ENCODE assay signal across 9 cellular contexts in genomic region chr3:11626084-11626463, GRCh38. TPM values are rescaled to one million over a fixed set of nuclear protein-coding genes. Genes with fewer than 3 reads are reported as not detected.
DNase-seq lines count a peak whose midpoint lies in the region; ATAC-seq and TF ChIP-seq lines count a peak whose summit lies in the region.
"Had no signal": no experiment of that assay in that cellular context is flagged by ENCODE, and none has a peak within 500 bp of the region (broad histone marks: within the 10 kb centered on the region; RNA-seq: fewer than 3 reads in every experiment).

No MANE protein-coding gene starts in this region.

- no peaks in the 10 kb centered on the region for H3K27me3 Mint-ChIP-seq in activated CD4-positive, alpha-beta T cell treated with anti-CD3 and anti-CD28 coated beads, Interleukin-2, amount 10 ng/mL, durations not matched to agents 24 days and 14 days
- no peaks in the 10 kb centered on the region for H3K27me3 Mint-ChIP-seq in WTC11 (ENCODE audit: low read depth)
- H3K27me3 Mint-ChIP-seq: IgD-negative memory B cell had no signal

- peaks cover 56% of the 10 kb centered on the region for H3K4me1 Mint-ChIP-seq in activated CD4-positive, alpha-beta T cell treated with anti-CD3 and anti-CD28 coated beads, Interleukin-2, amount 10 ng/mL, durations not matched to agents 24 days and 14 days
- peaks cover 42% of the 10 kb centered on the region for H3K4me1 Mint-ChIP-seq in WTC11
- peaks cover 71% of the 10 kb centered on the region for H3K4me1 Mint-ChIP-seq in stimulated activated effector memory CD8-positive, alpha-beta T cell treated with anti-CD3 and anti-CD28 coated beads, Interleukin-12 subunit alpha, Interleukin-12 subunit beta, amount 100 ng/mL, for 72 hours

- POLR2A ChIA-PET in WTC11 (lab: Charles Lee): interaction anchor here (1.0 kb wide), 1 partner anchor 12 kb away, joined by 3 read pairs; no protein-coding TSS in a partner anchor

- peaks cover 28% of the 10 kb centered on the region for H3K36me3 Mint-ChIP-seq in activated CD4-positive, alpha-beta T cell treated with anti-CD3 and anti-CD28 coated beads, Interleukin-2, amount 10 ng/mL, durations not matched to agents 24 days and 14 days (ENCODE audit: low read depth)
- H3K36me3 Mint-ChIP-seq in WTC11: no peaks in the 10 kb centered on the region
- peaks cover 14% of the 10 kb centered on the region for H3K36me3 Mint-ChIP-seq in stimulated activated effector memory CD8-positive, alpha-beta T cell treated with anti-CD3 and anti-CD28 coated beads, Interleukin-12 subunit alpha, Interleukin-12 subunit beta, amount 100 ng/mL, for 72 hours

- CTCF ChIA-PET in WTC11 (lab: Charles Lee): no interaction called here

- peak; percentile 81 for DNase-seq in activated CD4-positive, alpha-beta T cell treated with anti-CD3 and anti-CD28 coated beads, Interleukin-2, amount 10 ng/mL, durations not matched to agents 24 days and 14 days
- DNase-seq in activated CD4-positive, alpha-beta T cell treated with anti-CD3 and anti-CD28 coated beads, Interleukin-2, amount 50 U/mL, for 48 hours: no peak
- DNase-seq in WTC11 (ENCODE audit: low spot score) (no peak), NCI-H2029 treated with DMSO at 0.1 percent for 48 hours (lab: John Stamatoyannopoulos, UW) (no peak), T1000 (lab: John Stamatoyannopoulos, UW) (no peak)
- peak in 1 of 2 donors; percentile 60 for DNase-seq in stimulated activated effector memory CD8-positive, alpha-beta T cell treated with anti-CD3 and anti-CD28 coated beads, Interleukin-12 subunit alpha, Interleukin-12 subunit beta, amount 100 ng/mL, for 72 hours (ENCODE audit: low spot score in 2 of 2)
- DNase-seq in effector CD4-positive, alpha-beta T cell: no peak

- H3K9me3 Mint-ChIP-seq in activated CD4-positive, alpha-beta T cell treated with anti-CD3 and anti-CD28 coated beads, Interleukin-2, amount 10 ng/mL, durations not matched to agents 24 days and 14 days: no peaks in the 10 kb centered on the region
- H3K9me3 Mint-ChIP-seq in WTC11: no peaks in the 10 kb centered on the region
- H3K9me3 Mint-ChIP-seq in stimulated activated effector memory CD8-positive, alpha-beta T cell treated with anti-CD3 and anti-CD28 coated beads, Interleukin-12 subunit alpha, Interleukin-12 subunit beta, amount 100 ng/mL, for 72 hours: no peaks in the 10 kb centered on the region
- H3K9me3 Mint-ChIP-seq: IgD-negative memory B cell had no signal

- no peak for TF ChIP-seq CTCF in WTC11 (IDR thresholded peaks at IDR 0.05)

- intact Hi-C loops in activated CD4-positive, alpha-beta T cell treated with anti-CD3 and anti-CD28 coated beads, Interleukin-2, amount 10 ng/mL, durations not matched to agents 24 days and 14 days (cut with micrococcal nuclease): loop anchor here (1.0 to 10.0 kb wide), 3 partner anchors 16 to 1386 kb away; no protein-coding TSS in a partner anchor

- H3K4me3 Mint-ChIP-seq in activated CD4-positive, alpha-beta T cell treated with anti-CD3 and anti-CD28 coated beads, Interleukin-2, amount 10 ng/mL, durations not matched to agents 24 days and 14 days: peak overlapping the region; percentile 57
- no peak overlapping the region for H3K4me3 Mint-ChIP-seq in WTC11
- peak overlapping the region; percentile 58 for H3K4me3 Mint-ChIP-seq in stimulated activated effector memory CD8-positive, alpha-beta T cell treated with anti-CD3 and anti-CD28 coated beads, Interleukin-12 subunit alpha, Interleukin-12 subunit beta, amount 100 ng/mL, for 72 hours

- peak overlapping the region; percentile 77 for H3K27ac Mint-ChIP-seq in activated CD4-positive, alpha-beta T cell treated with anti-CD3 and anti-CD28 coated beads, Interleukin-2, amount 10 ng/mL, durations not matched to agents 24 days and 14 days
- H3K27ac Mint-ChIP-seq in WTC11: peak overlapping the region; percentile 55
- peak overlapping the region; percentile 82 for H3K27ac Mint-ChIP-seq in stimulated activated effector memory CD8-positive, alpha-beta T cell treated with anti-CD3 and anti-CD28 coated beads, Interleukin-12 subunit alpha, Interleukin-12 subunit beta, amount 100 ng/mL, for 72 hours
- H3K27ac Mint-ChIP-seq: IgD-negative memory B cell had no signal

- ATAC-seq in HG02885 (IDR thresholded peaks at IDR 0.05; ENCODE audit: poor library complexity, unreplicated experiment) (peak; percentile 69), WTC11 (no peak)
- ATAC-seq in stimulated activated effector memory CD8-positive, alpha-beta T cell treated with anti-CD3 and anti-CD28 coated beads, Interleukin-12 subunit alpha, Interleukin-12 subunit beta, amount 100 ng/mL, for 72 hours: peak; percentile 80

TF ChIP-seq in WTC11, 78 proteins besides CTCF, POLR2A, EP300 and RAD21 (continues in another document):
- TF ChIP-seq ATF6 (CRISPR knock-in tag; IDR thresholded peaks at IDR 0.05) (no peak), OVOL2 (CRISPR knock-in tag; IDR thresholded peaks at IDR 0.05; ENCODE audit: borderline replicate concordance) (no peak), E2F1 (CRISPR knock-in tag; IDR thresholded peaks at IDR 0.05) (no peak), JUN (CRISPR knock-in tag; IDR thresholded peaks at IDR 0.05) (no peak), NR2C2 (CRISPR knock-in tag; IDR thresholded peaks at IDR 0.05) (no peak), ZNF281 (CRISPR knock-in tag; IDR thresholded peaks at IDR 0.05) (no peak), ZNF512 (CRISPR knock-in tag; IDR thresholded peaks at IDR 0.05; ENCODE audit: borderline replicate concordance) (no peak), FOXJ3 (CRISPR knock-in tag; IDR thresholded peaks at IDR 0.05; ENCODE audit: borderline replicate concordance) (no peak)

RNA-seq across cellular contexts. Expression of gene VGLL4, which starts 17.6 kb away (rescaled TPM):
- total RNA-seq in activated CD4-positive, alpha-beta T cell treated with anti-CD3 and anti-CD28 coated beads, Interleukin-2, amount 10 ng/mL, durations not matched to agents 24 days and 14 days: 43.4 and 44.0 TPM in 2 replicates
- total RNA-seq in WTC11 (2021): 42.2 to 43.8 TPM (median 43.0 TPM) in 3 replicates
